Comparison of ENCODE assay signal across 21 cellular contexts in genomic region chr4:139744232-139744631, GRCh38.
"Had no signal": no experiment of that assay in that cellular context is flagged by ENCODE, and none has a peak within 500 bp of the region (broad histone marks: within the 10 kb centered on the region; RNA-seq: fewer than 3 reads in every experiment).

No MANE protein-coding gene starts in this region.

- DNase-seq: dorsolateral prefrontal cortex; effector CD4-positive, alpha-beta T cell; foreskin fibroblast; gastrocnemius medialis; heart right ventricle; hippocampal formation; natural killer cell; psoas muscle; right cardiac atrium; sigmoid colon; stimulated activated CD4-positive, alpha-beta T cell treated with anti-CD3 and anti-CD28 coated beads, Interleukin-2, amount 100 ng/mL, for 24 hours; stimulated activated CD4-positive, alpha-beta T cell treated with anti-CD3 and anti-CD28 coated beads, Interleukin-4, amount 100 ng/mL, for 24 hours; stimulated activated naive CD4-positive, alpha-beta T cell treated with Interleukin-2 at 50 U/mL for 16 hours; stomach; thyroid gland; trophoblast cell had no signal

- H3K36me3 Mint-ChIP-seq: memory B cell; natural killer cell; stimulated activated effector memory CD8-positive, alpha-beta T cell treated with anti-CD3 and anti-CD28 coated beads, Interleukin-12 subunit alpha, Interleukin-12 subunit beta, amount 100 ng/mL, for 72 hours had no signal

- FAIRE-seq: colon, keratinocyte had no signal

- H3K4me1 Mint-ChIP-seq: memory B cell; stimulated activated effector memory CD8-positive, alpha-beta T cell treated with anti-CD3 and anti-CD28 coated beads, Interleukin-12 subunit alpha, Interleukin-12 subunit beta, amount 100 ng/mL, for 72 hours had no signal

- H3K4me3 Mint-ChIP-seq: memory B cell; natural killer cell; neural progenitor cell; stimulated activated effector memory CD8-positive, alpha-beta T cell treated with anti-CD3 and anti-CD28 coated beads, Interleukin-12 subunit alpha, Interleukin-12 subunit beta, amount 100 ng/mL, for 72 hours had no signal

- H3K27ac Mint-ChIP-seq: memory B cell; natural killer cell; stimulated activated effector memory CD8-positive, alpha-beta T cell treated with anti-CD3 and anti-CD28 coated beads, Interleukin-12 subunit alpha, Interleukin-12 subunit beta, amount 100 ng/mL, for 72 hours had no signal

- H3K9me3 Mint-ChIP-seq: memory B cell; natural killer cell; neural progenitor cell; stimulated activated effector memory CD8-positive, alpha-beta T cell treated with anti-CD3 and anti-CD28 coated beads, Interleukin-12 subunit alpha, Interleukin-12 subunit beta, amount 100 ng/mL, for 72 hours had no signal
